ENCODE assay signal across 10 cellular contexts in the genomic region with DNA sequence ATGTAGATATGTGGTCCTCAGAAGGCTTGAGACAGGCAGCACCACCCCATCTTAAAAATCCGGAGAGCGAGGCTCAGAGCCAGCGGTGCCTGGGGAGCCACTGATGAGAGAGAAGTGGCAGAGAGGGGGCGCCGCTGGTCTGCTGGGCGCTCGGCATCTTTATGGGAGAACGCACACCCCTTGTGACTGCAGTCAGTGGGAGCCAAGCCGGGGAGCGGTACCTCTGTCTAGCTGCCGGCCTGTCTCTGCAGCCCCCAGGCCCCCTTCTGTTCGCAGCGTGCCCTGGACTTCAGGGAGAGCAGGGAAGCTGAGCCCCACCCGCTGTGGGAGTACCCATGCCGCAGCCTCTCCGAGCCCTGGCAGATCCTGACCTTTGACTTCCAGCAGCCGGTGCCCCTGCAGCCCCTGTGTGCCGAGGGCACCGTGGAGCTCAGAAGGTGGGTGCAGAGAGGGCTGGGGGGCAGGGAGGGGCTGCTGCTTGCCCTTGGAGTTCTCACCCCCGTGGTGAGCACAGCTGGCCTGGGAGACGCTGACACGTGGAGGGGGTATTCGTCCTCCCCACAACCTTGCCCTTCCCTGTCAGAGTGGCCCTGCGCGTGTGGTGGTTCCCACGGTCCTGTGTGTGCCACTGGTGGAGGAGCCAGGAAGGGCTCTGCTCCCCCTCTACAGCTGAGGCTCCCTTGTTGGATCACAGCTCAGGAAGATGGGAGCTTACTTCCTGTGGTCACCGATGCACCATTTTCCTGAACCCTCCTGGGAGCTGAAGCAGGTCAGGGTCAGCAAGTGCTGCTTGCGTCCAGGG. TPM values are rescaled to one million over a fixed set of nuclear protein-coding genes. Genes with fewer than 3 reads are reported as not detected.
DNase-seq lines count a peak whose midpoint lies in the region; ATAC-seq and TF ChIP-seq lines count a peak whose summit lies in the region.
"Had no signal": no experiment of that assay in that cellular context is flagged by ENCODE, and none has a peak within 500 bp of the region (broad histone marks: within the 10 kb centered on the region; RNA-seq: fewer than 3 reads in every experiment).

No MANE protein-coding gene starts in this region.

- CTCF ChIA-PET in CD4-positive, alpha-beta memory T cell (lab: Charles Lee; ENCODE audit: partially characterized antibody): interaction anchor here (0.8 to 2.9 kb wide), 8 partner anchors 9 to 118 kb away, joined by 3 to 14 read pairs (median 4); no protein-coding TSS in a partner anchor

- no peak for DNase-seq in CD4-positive, alpha-beta memory T cell
- no peak for DNase-seq in foreskin keratinocyte
- no peak for DNase-seq in HCEC 1CT
- DNase-seq in SW 1271 (lab: John Stamatoyannopoulos, UW): no peak

- H3K9me3 Mint-ChIP-seq in CD4-positive, alpha-beta memory T cell: no peaks in the 10 kb centered on the region

- H3K4me1 ChIP-seq in CD4-positive, alpha-beta memory T cell (ENCODE audit: insufficient read depth, low read length): peaks cover 40% of the 10 kb centered on the region
- peaks cover 57% of the 10 kb centered on the region for H3K4me1 ChIP-seq in Loucy (ENCODE audit: insufficient read depth, low read length, poor library complexity, severe bottlenecking)
- H3K4me1 ChIP-seq in foreskin keratinocyte: no peaks in the 10 kb centered on the region

- peak overlapping the region; percentile 52 for H3K4me2 ChIP-seq in Loucy (ENCODE audit: low read depth, low read length, poor library complexity, severe bottlenecking)

- H3K79me2 ChIP-seq in Loucy (ENCODE audit: insufficient read depth, low read length): no peaks in the 10 kb centered on the region

- H3K27ac Mint-ChIP-seq in CD4-positive, alpha-beta memory T cell: peak overlapping the region in 2 of 7 donors; percentile 47 to 82

- H3K27me3 Mint-ChIP-seq in CD4-positive, alpha-beta memory T cell: no peaks in the 10 kb centered on the region

- POLR2A ChIA-PET in CD4-positive, alpha-beta memory T cell (lab: Charles Lee; ENCODE audit: partially characterized antibody): interaction anchor here (0.5 to 1.3 kb wide), 6 partner anchors 16 to 491 kb away, joined by 3 to 4 read pairs (median 3); partner anchors contain the start of gene SLC7A6

- peak overlapping the region in 7 of 8 donors; percentile 65 to 89 (median 80) for H3K4me3 Mint-ChIP-seq in CD4-positive, alpha-beta memory T cell

- H3F3A ChIP-seq in Loucy (ENCODE audit: low read depth): no peaks in the 10 kb centered on the region; the same call in 1 of the 2 replicates

- no peak overlapping the region for H2AFZ ChIP-seq in Loucy (ENCODE audit: low read length)

- H3K9ac ChIP-seq in Loucy (ENCODE audit: low read depth, low read length, poor library complexity, severe bottlenecking): peak overlapping the region; percentile 80

- H3K9me2 ChIP-seq in Loucy (replicated peaks; ENCODE audit: low read depth, low read length): no peaks in the 10 kb centered on the region

- no peaks in the 10 kb centered on the region for H3K9me3 ChIP-seq in CD4-positive, alpha-beta memory T cell (ENCODE audit: control insufficient read depth in 1 of 2, low read length in 2 of 2)
- H3K9me3 ChIP-seq in Loucy (ENCODE audit: insufficient read depth, low read depth, low read length): no peaks in the 10 kb centered on the region
- H3K9me3 ChIP-seq: Peyer's patch had no signal

- H3K4me1 Mint-ChIP-seq in CD4-positive, alpha-beta memory T cell: peaks cover 21 to 51% (median 36%) of the 10 kb centered on the region in 4 donors

- peaks cover 19% of the 10 kb centered on the region for H3K36me3 ChIP-seq in CD4-positive, alpha-beta memory T cell (ENCODE audit: insufficient read depth, low read length)
- peaks cover 32% of the 10 kb centered on the region; the same call in 1 of the 2 replicates for H3K36me3 ChIP-seq in Loucy (ENCODE audit: insufficient read depth, low read length)

- no peaks in the 10 kb centered on the region for H4K20me1 ChIP-seq in Loucy (ENCODE audit: insufficient read depth, low read length, poor library complexity, severe bottlenecking)

- intact Hi-C loops in CD4-positive, alpha-beta memory T cell (cut with micrococcal nuclease): no loop called here

- H3K27ac ChIP-seq in CD4-positive, alpha-beta memory T cell (ENCODE audit: low read depth, low read length): no peak overlapping the region
- no peak overlapping the region for H3K27ac ChIP-seq in foreskin keratinocyte
- H3K27ac ChIP-seq: Peyer's patch had no signal

- H3K36me3 Mint-ChIP-seq in CD4-positive, alpha-beta memory T cell: peaks cover 19 to 45% of the 10 kb centered on the region in 2 donors

- ATAC-seq in GM19025 (IDR thresholded peaks at IDR 0.05; ENCODE audit: low read depth, unreplicated experiment): peak; percentile 7
- no peak for ATAC-seq in foreskin keratinocyte
- ATAC-seq in GM19035 (IDR thresholded peaks at IDR 0.05; ENCODE audit: unreplicated experiment): no peak
- ATAC-seq in HG03442 (IDR thresholded peaks at IDR 0.05; ENCODE audit: unreplicated experiment): no peak
- ATAC-seq: K562 had no signal

- H3K27me3 ChIP-seq in CD4-positive, alpha-beta memory T cell (ENCODE audit: insufficient read depth, low read length): no peaks in the 10 kb centered on the region
- H3K27me3 ChIP-seq in Loucy (ENCODE audit: insufficient read depth, low read length, poor library complexity, severe bottlenecking): no peaks in the 10 kb centered on the region
- no peaks in the 10 kb centered on the region for H3K27me3 ChIP-seq in foreskin keratinocyte
- H3K27me3 ChIP-seq: Peyer's patch had no signal

- peak; percentile 64 for TF ChIP-seq CTCF in Loucy (conservative IDR thresholded peaks at IDR 0.05; ENCODE audit: low read length)
- TF ChIP-seq CTCF in foreskin keratinocyte (conservative IDR thresholded peaks at IDR 0.05): peak; percentile 31

- peak overlapping the region; percentile 23 to 29 for H3K4me3 ChIP-seq in CD4-positive, alpha-beta memory T cell (ENCODE audit: low read length in 2 of 2)
- H3K4me3 ChIP-seq in Loucy (ENCODE audit: low read length, poor library complexity, severe bottlenecking): peak overlapping the region; percentile 58
- H3K4me3 ChIP-seq: K562 had no signal

RNA-seq across cellular contexts. Expression of gene PRMT7, which starts 44.8 kb away (rescaled TPM):
- total RNA-seq in CD4-positive, alpha-beta memory T cell: 100 to 1,000 TPM in 1 of 2 experiments, 10 to 100 TPM in 1; 98.4 to 104 TPM
- 10 to 100 TPM; 28.3 to 30.6 TPM for polyA plus RNA-seq in CD4-positive, alpha-beta memory T cell
- 32.2 and 32.7 TPM in 2 replicates for total RNA-seq in foreskin keratinocyte
- 27.5 and 30.4 TPM in 2 replicates for polyA plus RNA-seq in foreskin keratinocyte

RNA-seq across cellular contexts. Expression of gene SLC7A6OS, which starts 44.9 kb away (rescaled TPM):
- total RNA-seq in CD4-positive, alpha-beta memory T cell: 10 to 100 TPM; 51.9 to 55.8 TPM
- 10 to 100 TPM; 22.4 to 25.2 TPM for polyA plus RNA-seq in CD4-positive, alpha-beta memory T cell
- total RNA-seq in foreskin keratinocyte: 14.1 and 14.2 TPM in 2 replicates
- polyA plus RNA-seq in foreskin keratinocyte: 7.9 and 8.4 TPM in 2 replicates
